ENCODE assay signal across 6 cellular contexts in the genomic region with DNA sequence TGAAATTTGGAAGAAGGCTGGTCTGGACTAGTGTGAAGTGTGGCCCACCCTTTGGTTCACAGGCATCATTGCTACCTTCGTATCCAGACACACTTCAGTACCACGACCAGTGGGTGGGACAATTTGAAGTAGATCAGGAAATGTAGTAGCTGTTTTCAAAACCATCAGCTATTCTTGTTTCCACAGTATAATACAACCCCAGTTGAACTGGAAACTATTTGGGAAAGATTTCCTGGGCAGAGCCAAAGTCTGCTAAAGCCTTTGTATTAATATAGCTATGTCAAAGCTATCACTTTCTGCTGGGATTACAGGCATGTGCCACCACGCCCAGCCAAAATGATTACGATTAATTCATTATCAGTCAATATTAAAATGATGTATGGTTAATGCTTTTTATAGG.
"Had no signal": no experiment of that assay in that cellular context is flagged by ENCODE, and none has a peak within 500 bp of the region (broad histone marks: within the 10 kb centered on the region; RNA-seq: fewer than 3 reads in every experiment).

No MANE protein-coding gene starts in this region.

- H3K27ac Mint-ChIP-seq: IgD-negative memory B cell had no signal

- DNase-seq: KBM-7, KG1 had no signal

- H3K4me3 Mint-ChIP-seq: IgD-negative memory B cell had no signal

- H3K4me1 Mint-ChIP-seq: IgD-negative memory B cell had no signal

- ATAC-seq: HepG2, K562 had no signal

- H3K4me3 ChIP-seq: K562 had no signal

- H3K27ac ChIP-seq: HL-60 had no signal
